ENCODE assay signal across 11 cellular contexts in the genomic region with DNA sequence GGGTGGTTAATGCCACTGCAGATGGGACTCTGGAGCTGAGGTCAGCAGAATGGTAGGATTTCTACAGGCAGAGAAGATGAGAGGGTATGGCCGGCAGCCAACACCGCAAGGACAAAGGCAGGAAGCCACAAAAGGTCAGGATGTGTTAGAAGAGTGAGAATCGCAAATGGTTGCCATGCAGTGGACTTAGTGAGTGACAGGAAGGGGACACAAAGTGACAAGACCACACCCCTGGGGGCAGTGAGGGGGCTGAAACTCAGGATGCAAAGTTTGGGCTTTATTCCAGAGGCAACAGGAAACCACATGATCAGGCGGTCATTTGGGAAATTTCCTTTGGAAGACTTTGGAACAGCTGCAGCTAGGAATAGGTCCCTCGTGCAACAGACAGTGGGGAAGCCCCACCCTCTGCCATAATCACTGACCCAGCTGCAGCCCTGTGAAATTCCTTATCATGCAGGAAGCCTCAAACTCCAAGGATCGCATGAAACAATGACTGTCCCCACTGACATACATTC. TPM values are rescaled to one million over a fixed set of nuclear protein-coding genes. Genes with fewer than 3 reads are reported as not detected.
DNase-seq lines count a peak whose midpoint lies in the region; ATAC-seq and TF ChIP-seq lines count a peak whose summit lies in the region.
"Had no signal": no experiment of that assay in that cellular context is flagged by ENCODE, and none has a peak within 500 bp of the region (broad histone marks: within the 10 kb centered on the region; RNA-seq: fewer than 3 reads in every experiment).

No MANE protein-coding gene starts in this region.

- H3K4me3 Mint-ChIP-seq in WTC11: no peak overlapping the region
- peak overlapping the region in 4 of 5 donors; percentile 4 to 54 (median 22) for H3K4me3 Mint-ChIP-seq in immature natural killer cell
- H3K4me3 Mint-ChIP-seq in effector memory CD8-positive, alpha-beta T cell: no peak overlapping the region

- H3K27me3 ChIP-seq in SK-N-SH (ENCODE audit: insufficient read depth) (no peaks in the 10 kb centered on the region), upper lobe of right lung (no peaks in the 10 kb centered on the region)
- H3K27me3 ChIP-seq: vagina had no signal

- no peak for TF ChIP-seq RAD21 in SK-N-SH (IDR thresholded peaks at IDR 0.05; ENCODE audit: low read length)

- peaks cover 17% of the 10 kb centered on the region for H3K36me3 Mint-ChIP-seq in WTC11
- peaks cover 43 to 59% (median 50%) of the 10 kb centered on the region in 3 donors for H3K36me3 Mint-ChIP-seq in immature natural killer cell
- peaks cover 14% of the 10 kb centered on the region for H3K36me3 Mint-ChIP-seq in effector memory CD8-positive, alpha-beta T cell (ENCODE audit: insufficient read depth)

- ATAC-seq in SK-N-SH treated with all-trans-retinoic acid at 6 μM for 48 hours (peak; percentile 25; the same call in 2 of the 3 replicates), WTC11 (peak; percentile 18; the same call in 1 of the 2 replicates), upper lobe of right lung (peak; percentile 75)
- no peak for ATAC-seq in effector memory CD8-positive, alpha-beta T cell (replicated peaks)

- no peak overlapping the region for H3K9ac ChIP-seq in SK-N-SH

- H3K36me3 ChIP-seq in SK-N-SH (replicated peaks in 1 of 2; ENCODE audit: control insufficient read depth in 1 of 2, insufficient read depth in 2 of 2, low read length in 1 of 2) (peaks cover 0 to 30% of the 10 kb centered on the region in 2 experiments), upper lobe of right lung (peaks cover 27% of the 10 kb centered on the region)

- H3F3A ChIP-seq in SK-N-SH (replicated peaks; ENCODE audit: insufficient read depth): no peaks in the 10 kb centered on the region

- no peaks in the 10 kb centered on the region for H4K20me1 ChIP-seq in SK-N-SH (ENCODE audit: insufficient read depth)

- TF ChIP-seq CTCF in SK-N-SH (IDR thresholded peaks at IDR 0.05) (no peak), WTC11 (IDR thresholded peaks at IDR 0.05) (no peak), upper lobe of right lung (IDR thresholded peaks at IDR 0.05) (no peak)

- H3K27ac ChIP-seq in SK-N-SH (ENCODE audit: low read depth in 2 of 2, low read length in 1 of 2): no peak overlapping the region
- peak overlapping the region; percentile 24 for H3K27ac ChIP-seq in upper lobe of right lung
- H3K27ac ChIP-seq: vagina had no signal

- H3K27ac Mint-ChIP-seq in WTC11 (peak overlapping the region; percentile 13; the same call in 1 of the 2 replicates), immature natural killer cell (peak overlapping the region in 5 of 6 donors; percentile 3 to 83 (median 69))
- peak overlapping the region in 1 of 2 donors; percentile 9 for H3K27ac Mint-ChIP-seq in effector memory CD8-positive, alpha-beta T cell

- H3K9me3 Mint-ChIP-seq in WTC11 (0 out of 2 replicates have a peak, but pooled peaks cover 4% of the 10 kb centered on the region), immature natural killer cell (peaks cover 0 to 7% (median under 1%) of the 10 kb centered on the region in 6 donors)
- H3K9me3 Mint-ChIP-seq in effector memory CD8-positive, alpha-beta T cell: peaks cover 7 to 9% of the 10 kb centered on the region in 2 donors

- H3K4me1 ChIP-seq in SK-N-SH (ENCODE audit: control insufficient read depth in 1 of 2, insufficient read depth in 2 of 2, low read depth in 1 of 2, low read length in 1 of 2) (peaks cover 0 to 4% of the 10 kb centered on the region in 2 experiments; a peak in 1 of 4 replicates), upper lobe of right lung (peaks cover 8% of the 10 kb centered on the region)

- no peaks in the 10 kb centered on the region for H3K9me2 ChIP-seq in SK-N-SH

- no peaks in the 10 kb centered on the region for H3K27me3 Mint-ChIP-seq in WTC11 (ENCODE audit: low read depth)
- H3K27me3 Mint-ChIP-seq in immature natural killer cell (ENCODE audit: low read depth in 3 of 3): peaks cover 0 to 2% (median 0%) of the 10 kb centered on the region in 3 donors
- no peaks in the 10 kb centered on the region for H3K27me3 Mint-ChIP-seq in effector memory CD8-positive, alpha-beta T cell

- DNase-seq in SK-N-SH (no peak), WTC11 (ENCODE audit: low spot score) (no peak), immature natural killer cell (peak in 1 of 3 donors; percentile 5), upper lobe of right lung (no peak), NCI-H2171 treated with DMSO at 0.1 percent for 48 hours (lab: John Stamatoyannopoulos, UW) (no peak)
- DNase-seq in activated T-cell treated with anti-CD3 and anti-CD28 coated beads, Interleukin-2, amount 50 U/mL, for 48 hours: no peak
- no peak for DNase-seq in effector memory CD8-positive, alpha-beta T cell
- DNase-seq: activated effector memory CD4-positive, alpha-beta T cell treated with anti-CD3 and anti-CD28 coated beads, Interleukin-2, amount 50 U/mL, for 16 hours; stimulated activated CD4-positive, alpha-beta T cell treated with anti-CD3 and anti-CD28 coated beads, Interleukin-12 subunit alpha, Interleukin-12 subunit beta, amount 100 ng/mL, for 4 hours had no signal

- H2AFZ ChIP-seq in SK-N-SH (ENCODE audit: low read depth): no peak overlapping the region

- 0 out of 2 replicates have a peak, but pooled peaks cover 4% of the 10 kb centered on the region for H3K9me3 ChIP-seq in SK-N-SH
- no peaks in the 10 kb centered on the region for H3K9me3 ChIP-seq in upper lobe of right lung

- H3K79me2 ChIP-seq in SK-N-SH (ENCODE audit: insufficient read depth): no peaks in the 10 kb centered on the region

- no peak for TF ChIP-seq EP300 in SK-N-SH (IDR thresholded peaks at IDR 0.05; ENCODE audit: borderline replicate concordance in 1 of 2, low read depth in 1 of 2, low read length in 1 of 2)

- no peak overlapping the region for H3K4me2 ChIP-seq in SK-N-SH

- intact Hi-C loops in upper lobe of right lung (cut with DNase I): no loop called here

- H3K4me1 Mint-ChIP-seq in WTC11 (peaks cover 5% of the 10 kb centered on the region; the same call in 1 of the 2 replicates), immature natural killer cell (peaks cover 18 to 30% of the 10 kb centered on the region in 2 donors)
- peaks cover 2 to 5% of the 10 kb centered on the region in 2 donors for H3K4me1 Mint-ChIP-seq in effector memory CD8-positive, alpha-beta T cell (ENCODE audit: low read depth in 2 of 2)

- WGBS in SK-N-SH (ENCODE audit: low lambda C conversion rate): 84% methylated on average over 6 of the region's 6 CpGs

- POLR2A ChIA-PET in SK-N-SH (lab: Yijun Ruan, JAX): no interaction called here
- POLR2A ChIA-PET in WTC11 (lab: Charles Lee): interaction anchor here (0.5 to 1.6 kb wide), 2 partner anchors 32 to 56 kb away, joined by 3 read pairs; no protein-coding TSS in a partner anchor

- CTCF ChIA-PET in SK-N-SH (lab: Yijun Ruan, JAX): no interaction called here
- CTCF ChIA-PET in WTC11 (lab: Charles Lee): interaction anchor here (0.8 kb wide), 1 partner anchor 13 kb away, joined by 3 read pairs; no protein-coding TSS in a partner anchor

- H3K4me3 ChIP-seq in SK-N-SH (ENCODE audit: low read depth in 2 of 2, low read length in 1 of 2) (no peak overlapping the region), upper lobe of right lung (no peak overlapping the region)
- H3K4me3 ChIP-seq: vagina had no signal

TF ChIP-seq in SK-N-SH treated with all-trans-retinoic acid at 6 μM for 48 hours, 23 proteins besides CTCF, POLR2A, EP300 and RAD21 (continues in another document):
- TF ChIP-seq OSR1 (CRISPR knock-in tag; IDR thresholded peaks at IDR 0.05) (no peak), PPARA (CRISPR knock-in tag; IDR thresholded peaks at IDR 0.05; ENCODE audit: borderline replicate concordance) (no peak)

TF ChIP-seq in SK-N-SH, 30 proteins besides CTCF, POLR2A, EP300 and RAD21:
- no peak for TF ChIP-seq FOSL2 (IDR thresholded peaks at IDR 0.05; ENCODE audit: borderline replicate concordance, low read depth)
TF ChIP-seq in SK-N-SH: peak in this region for 0.

TF ChIP-seq in WTC11, 78 proteins besides CTCF, POLR2A, EP300 and RAD21:
- 0 out of 2 replicates have a peak, but pooled peaks have one; percentile 43 for TF ChIP-seq GABPB1 (CRISPR knock-in tag; IDR thresholded peaks at IDR 0.05)
- no peak for TF ChIP-seq CBFB (CRISPR knock-in tag; IDR thresholded peaks at IDR 0.05; ENCODE audit: low read depth)
- TF ChIP-seq ZNF232 (CRISPR knock-in tag; IDR thresholded peaks at IDR 0.05): no peak

RNA-seq across cellular contexts. Expression of a gene that starts 14.2 kb away (rescaled TPM):
- 1.0 and 1.2 TPM in 2 replicates for polyA plus RNA-seq in SK-N-SH (2012; rRNA removed)
- polyA plus RNA-seq in SK-N-SH (2012; cell fraction: cytosol; rRNA removed): 0.45 and 0.72 TPM in 2 replicates
- 6.1 and 7.3 TPM in 2 replicates for polyA plus RNA-seq in SK-N-SH (2012; cell fraction: nucleus; rRNA removed)
- total RNA-seq in WTC11 (2021): 5.9 to 7.4 TPM (median 6.5 TPM) in 3 replicates
- polyA plus RNA-seq in immature natural killer cell: under 1 TPM in 2 of 3 donors, not detected in 1; 0.17 to 0.43 TPM
- total RNA-seq in upper lobe of right lung: 4.0 TPM

Comparison
In these comparisons a context has a peak if more than half of its experiments do, and no peak if none do; other contexts are left out.
1. H3K4me3 Mint-ChIP-seq: peak in immature natural killer cell (4 of 5); none in WTC11 (single experiment) and effector memory CD8-positive, alpha-beta T cell (0 of 2).